9 cellular contexts compared by ENCODE assay signal in genomic region chr1:47436979-47437517, GRCh38. TPM values are rescaled to one million over a fixed set of nuclear protein-coding genes. Genes with fewer than 3 reads are reported as not detected.
DNase-seq lines count a peak whose midpoint lies in the region; ATAC-seq and TF ChIP-seq lines count a peak whose summit lies in the region.
"Had no signal": no experiment of that assay in that cellular context is flagged by ENCODE, and none has a peak within 500 bp of the region (broad histone marks: within the 10 kb centered on the region; RNA-seq: fewer than 3 reads in every experiment).

No MANE protein-coding gene starts in this region.

- CTCF ChIA-PET in activated CD8-positive, alpha-beta memory T cell treated with anti-CD3 and anti-CD28 coated beads, Interleukin-2, amount 10 ng/mL, durations not matched to agents 7 days and 5 days (lab: Charles Lee): interaction anchor here (0.6 to 6.0 kb wide), 49 partner anchors 8 to 741 kb away, joined by 3 to 83 read pairs (median 4); partner anchors contain the start of gene STIL

- TF ChIP-seq POLR2A in body of pancreas (IDR thresholded peaks at IDR 0.05): no peak
- TF ChIP-seq POLR2A in testis (IDR thresholded peaks at IDR 0.05): no peak

- H3K27me3 ChIP-seq in H7 (ENCODE audit: control insufficient read depth, insufficient read depth, low read length) (peaks cover 97% of the 10 kb centered on the region), body of pancreas (peaks cover 8 to 40% of the 10 kb centered on the region in 2 donors), layer of hippocampus (ENCODE audit: control insufficient read depth, insufficient read depth, low read length) (peaks cover 53% of the 10 kb centered on the region), testis (no peaks in the 10 kb centered on the region)

- peaks cover 36% of the 10 kb centered on the region for H3K4me1 Mint-ChIP-seq in activated CD8-positive, alpha-beta memory T cell treated with anti-CD3 and anti-CD28 coated beads, Interleukin-2, amount 10 ng/mL, durations not matched to agents 7 days and 5 days

- intact Hi-C loops in body of pancreas (cut with DNase I): no loop called here
- intact Hi-C loops in testis (cut with DNase I; ENCODE audit: low total_unique reads): loop anchor here (5.0 kb wide), 1 partner anchor 270 kb away; no protein-coding TSS in a partner anchor

- no peak for TF ChIP-seq CTCF in LNCaP clone FGC (IDR thresholded peaks at IDR 0.05; ENCODE audit: control insufficient read depth, extremely low read depth, insufficient read depth)
- no peak for TF ChIP-seq CTCF in body of pancreas (IDR thresholded peaks at IDR 0.05)
- no peak for TF ChIP-seq CTCF in testis (IDR thresholded peaks at IDR 0.05)

- H3K4me1 ChIP-seq in body of pancreas: peaks cover 58% of the 10 kb centered on the region
- peaks cover 19% of the 10 kb centered on the region for H3K4me1 ChIP-seq in testis

- peak overlapping the region; percentile 65 for H3K4me3 ChIP-seq in H7 (ENCODE audit: insufficient read depth, low read depth, low read length)
- peak overlapping the region; percentile 56 for H3K4me3 ChIP-seq in LNCaP clone FGC (ENCODE audit: low read depth, low read length)
- peak overlapping the region; percentile 37 to 62 for H3K4me3 ChIP-seq in body of pancreas
- peak overlapping the region; percentile 65 for H3K4me3 ChIP-seq in testis

- H3K27me3 Mint-ChIP-seq in activated CD8-positive, alpha-beta memory T cell treated with anti-CD3 and anti-CD28 coated beads, Interleukin-2, amount 10 ng/mL, durations not matched to agents 7 days and 5 days: peaks cover 15% of the 10 kb centered on the region

- peak; percentile 31 for ATAC-seq in activated CD8-positive, alpha-beta memory T cell treated with anti-CD3 and anti-CD28 coated beads, Interleukin-2, amount 10 ng/mL, durations not matched to agents 7 days and 5 days
- peak; percentile 15 for ATAC-seq in body of pancreas

- WGBS in body of pancreas, 2 donors: 1 to 2% methylated on average over 7 to 54 of the region's 55 CpGs
- WGBS in testis, 2 donors: 0 to 2% methylated on average over 7 to 32 of the region's 55 CpGs

- H3K36me3 ChIP-seq in H7 (replicated peaks; ENCODE audit: control insufficient read depth, insufficient read depth, low read length): no peaks in the 10 kb centered on the region
- H3K36me3 ChIP-seq in body of pancreas (replicated peaks in 1 of 2; ENCODE audit: insufficient read depth in 1 of 2, low read depth in 2 of 2): no peaks in the 10 kb centered on the region
- H3K36me3 ChIP-seq in testis (ENCODE audit: low read depth, missing control alignments): no peaks in the 10 kb centered on the region

- no peak for DNase-seq in activated CD8-positive, alpha-beta memory T cell treated with anti-CD3 and anti-CD28 coated beads, Interleukin-2, amount 10 ng/mL, durations not matched to agents 7 days and 5 days
- DNase-seq in activated CD8-positive, alpha-beta memory T cell treated with anti-CD3 and anti-CD28 coated beads, Interleukin-2, amount 50 U/mL, for 4 hours: no peak
- DNase-seq in H7: peak; percentile 82
- DNase-seq in LNCaP clone FGC (ENCODE audit: low read depth): no peak
- peak in 2 of 4 donors; percentile 30 to 33 for DNase-seq in body of pancreas
- DNase-seq in testis: no peak
- no peak for DNase-seq in amygdala (lab: John Stamatoyannopoulos, UW)

- no peaks in the 10 kb centered on the region for H3K9me3 Mint-ChIP-seq in activated CD8-positive, alpha-beta memory T cell treated with anti-CD3 and anti-CD28 coated beads, Interleukin-2, amount 10 ng/mL, durations not matched to agents 7 days and 5 days (ENCODE audit: low read depth)

- peaks cover 24% of the 10 kb centered on the region for H3K36me3 Mint-ChIP-seq in activated CD8-positive, alpha-beta memory T cell treated with anti-CD3 and anti-CD28 coated beads, Interleukin-2, amount 10 ng/mL, durations not matched to agents 7 days and 5 days

- peak overlapping the region; percentile 93 for H3K27ac Mint-ChIP-seq in activated CD8-positive, alpha-beta memory T cell treated with anti-CD3 and anti-CD28 coated beads, Interleukin-2, amount 10 ng/mL, durations not matched to agents 7 days and 5 days

- no peaks in the 10 kb centered on the region for H3K9me3 ChIP-seq in body of pancreas
- H3K9me3 ChIP-seq in testis: no peaks in the 10 kb centered on the region

- H3K27ac ChIP-seq in body of pancreas (peak overlapping the region; percentile 33 to 85 (median 74)), layer of hippocampus (ENCODE audit: low read depth, low read length) (peak overlapping the region; percentile 57), testis (peak overlapping the region in 1 of 2 donors; percentile 82)

- H3K4me3 Mint-ChIP-seq in activated CD8-positive, alpha-beta memory T cell treated with anti-CD3 and anti-CD28 coated beads, Interleukin-2, amount 10 ng/mL, durations not matched to agents 7 days and 5 days: peak overlapping the region; percentile 95

RNA-seq across cellular contexts. Expression of gene FOXD2, which starts 0.8 kb away (rescaled TPM):
- total RNA-seq in activated CD8-positive, alpha-beta memory T cell treated with anti-CD3 and anti-CD28 coated beads, Interleukin-2, amount 10 ng/mL, durations not matched to agents 7 days and 5 days: under 1 TPM; 0.23 to 0.53 TPM
- 0.83 and 1.1 TPM in 2 replicates for total RNA-seq in H7 (2014; rRNA removed; shearing (Covaris generic))
- under 1 TPM in 1 of 2 donors, not detected in 1; 0.26 TPM for total RNA-seq in body of pancreas
- 1 to 10 TPM in 1 of 2 donors, under 1 TPM in 1; 0.99 to 1.3 TPM for total RNA-seq in testis
- 0.26 TPM for polyA plus RNA-seq in testis (ENCODE audit: insufficient read depth, low read depth, low replicate concordance)

RNA-seq across cellular contexts. Expression of gene FOXE3, which starts 21.0 kb away (rescaled TPM):
- not detected for total RNA-seq in activated CD8-positive, alpha-beta memory T cell treated with anti-CD3 and anti-CD28 coated beads, Interleukin-2, amount 10 ng/mL, durations not matched to agents 7 days and 5 days
- 0.14 TPM in 1 of 2 replicates, not detected in the other for total RNA-seq in H7 (2014; rRNA removed; shearing (Covaris generic))
- total RNA-seq in body of pancreas (not detected), testis (1 to 10 TPM in 1 of 2 donors, under 1 TPM in 1; 0.63 to 1.4 TPM)
- 1.2 TPM for polyA plus RNA-seq in testis (ENCODE audit: insufficient read depth, low read depth, low replicate concordance)
- total RNA-seq: pulmonary artery endothelial cell had no signal
